7 cellular contexts compared by ENCODE assay signal in genomic region chr12:62429457-62429856, GRCh38.
"Had no signal": no experiment of that assay in that cellular context is flagged by ENCODE, and none has a peak within 500 bp of the region (broad histone marks: within the 10 kb centered on the region; RNA-seq: fewer than 3 reads in every experiment).

No MANE protein-coding gene starts in this region.

- ATAC-seq: GM12878 had no signal

- DNase-seq: GDM1, GF-D8 had no signal

- H3K4me3 ChIP-seq: GM12878 had no signal

- FAIRE-seq: GM12878, GM12891, GM12892, GM18507, GM19239 had no signal
